In the genomic region with DNA sequence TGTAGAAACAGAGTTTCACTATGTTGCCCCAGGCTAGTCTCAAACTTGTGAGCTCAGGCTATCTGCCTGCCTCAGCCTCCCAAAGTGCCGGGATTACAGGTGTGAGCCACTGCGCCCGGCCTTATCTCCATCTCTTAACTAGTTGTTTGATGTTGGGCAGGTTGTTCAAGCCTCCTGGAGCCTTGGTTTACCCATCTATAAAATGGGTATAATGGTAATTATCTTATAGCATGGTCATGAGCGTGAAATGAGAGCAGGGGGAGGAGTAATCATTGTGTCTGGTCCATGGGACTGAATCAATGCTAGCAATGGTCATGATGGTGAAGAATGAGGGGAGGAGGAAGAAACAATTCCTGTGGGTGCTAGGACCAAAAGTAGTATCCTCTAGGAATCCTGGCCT, we compare ENCODE assay signal across 10 cellular contexts. TPM values are rescaled to one million over a fixed set of nuclear protein-coding genes. Genes with fewer than 3 reads are reported as not detected.
DNase-seq lines count a peak whose midpoint lies in the region; ATAC-seq, FAIRE-seq and TF ChIP-seq lines count a peak whose summit lies in the region.
"Had no signal": no experiment of that assay in that cellular context is flagged by ENCODE, and none has a peak within 500 bp of the region (broad histone marks: within the 10 kb centered on the region; RNA-seq: fewer than 3 reads in every experiment).

No MANE protein-coding gene starts in this region.

- H3K27me3 ChIP-seq in keratinocyte (ENCODE audit: control insufficient read depth, extremely low read depth, insufficient read depth, low read length), result no peaks in the 10 kb centered on the region
- no peaks in the 10 kb centered on the region for H3K27me3 ChIP-seq in upper lobe of left lung
- H3K27me3 ChIP-seq: SJCRH30 had no signal

- peak overlapping the region; percentile 24 for H3K4me3 Mint-ChIP-seq in activated naive CD4-positive, alpha-beta T cell treated with anti-CD3 and anti-CD28 coated beads, Interleukin-2, amount 50 U/mL, for 24 hours
- peak overlapping the region; percentile 7 for H3K4me3 Mint-ChIP-seq in activated CD4-positive, alpha-beta memory T cell treated with anti-CD3 and anti-CD28 coated beads, Interleukin-2, amount 10 ng/mL, durations not matched to agents 7 days and 5 days

- no peaks in the 10 kb centered on the region for H3K9me3 Mint-ChIP-seq in activated naive CD4-positive, alpha-beta T cell treated with anti-CD3 and anti-CD28 coated beads, Interleukin-2, amount 50 U/mL, for 24 hours
- H3K9me3 Mint-ChIP-seq in activated CD4-positive, alpha-beta memory T cell treated with anti-CD3 and anti-CD28 coated beads, Interleukin-2, amount 10 ng/mL, durations not matched to agents 7 days and 5 days, result no peaks in the 10 kb centered on the region

- 94 to 99% methylated on average over 4 of the region's 4 CpGs for WGBS in upper lobe of left lung, 2 donors

- no peak for FAIRE-seq in keratinocyte (lab: Jason Lieb, UNC)

- H3K4me3 ChIP-seq in keratinocyte (ENCODE audit: control insufficient read depth in 2 of 3, extremely low read depth in 1 of 3, insufficient read depth in 2 of 3, low read depth in 1 of 3, low read length in 3 of 3), result no peak overlapping the region
- no peak overlapping the region for H3K4me3 ChIP-seq in upper lobe of left lung
- H3K4me3 ChIP-seq: SJCRH30 had no signal

- H3K79me2 ChIP-seq in keratinocyte (ENCODE audit: control insufficient read depth, insufficient read depth, low read length), result peaks cover 87% of the 10 kb centered on the region

- H3K36me3 ChIP-seq in keratinocyte (ENCODE audit: control insufficient read depth in 2 of 2, extremely low read depth in 1 of 2, insufficient read depth in 2 of 2, low read length in 2 of 2), result peaks cover 4 to 16% of the 10 kb centered on the region in 2 experiments
- peaks cover 0 to 7% (median 0%) of the 10 kb centered on the region in 4 donors for H3K36me3 ChIP-seq in upper lobe of left lung

- dilution Hi-C loops in keratinocyte (cut with MboI; ENCODE audit: extremely low pct_ligation_motif_present, low sequenced_read_pairs), result no loop called here

- TF ChIP-seq CTCF in keratinocyte (optimal IDR thresholded peaks at IDR 0.05 in 1 of 3, IDR thresholded peaks at IDR 0.05 in 1 of 3, conservative IDR thresholded peaks at IDR 0.05 in 1 of 3; ENCODE audit: extremely low read depth in 1 of 3, insufficient read depth in 2 of 3, low read length in 3 of 3) (no peak), upper lobe of left lung (IDR thresholded peaks at IDR 0.05) (no peak)

- no peaks in the 10 kb centered on the region for H3K9me1 ChIP-seq in keratinocyte (ENCODE audit: control insufficient read depth, extremely low read depth, insufficient read depth, low read length)

- H3K27me3 Mint-ChIP-seq in activated naive CD4-positive, alpha-beta T cell treated with anti-CD3 and anti-CD28 coated beads, Interleukin-2, amount 50 U/mL, for 24 hours, result no peaks in the 10 kb centered on the region
- H3K27me3 Mint-ChIP-seq in activated CD4-positive, alpha-beta memory T cell treated with anti-CD3 and anti-CD28 coated beads, Interleukin-2, amount 10 ng/mL, durations not matched to agents 7 days and 5 days, result no peaks in the 10 kb centered on the region

- no peak for TF ChIP-seq EP300 in upper lobe of left lung (IDR thresholded peaks at IDR 0.05)

- POLR2A ChIA-PET in activated CD4-positive, alpha-beta memory T cell treated with anti-CD3 and anti-CD28 coated beads, Interleukin-2, amount 10 ng/mL, durations not matched to agents 7 days and 5 days (lab: Charles Lee), result interaction anchor here (1.0 to 19.8 kb wide), 9 partner anchors 9 to 143 kb away, joined by 3 to 489 read pairs (median 8); a partner anchor contains a TSS

- no peaks in the 10 kb centered on the region for H3K9me3 ChIP-seq in keratinocyte (ENCODE audit: control insufficient read depth, low read depth, low read length)
- no peaks in the 10 kb centered on the region for H3K9me3 ChIP-seq in upper lobe of left lung
- H3K9me3 ChIP-seq: SJCRH30 had no signal

- CTCF ChIA-PET in activated CD4-positive, alpha-beta memory T cell treated with anti-CD3 and anti-CD28 coated beads, Interleukin-2, amount 10 ng/mL, durations not matched to agents 7 days and 5 days (lab: Charles Lee), result interaction anchor here (1.1 to 1.5 kb wide), 4 partner anchors 11 to 32 kb away, joined by 3 to 5 read pairs (median 4); a partner anchor contains a TSS

- TF ChIP-seq POLR2A in upper lobe of left lung (IDR thresholded peaks at IDR 0.05), result no peak

- DNase-seq in activated naive CD4-positive, alpha-beta T cell treated with Interleukin-2 at 50 U/mL for 16 hours, result no peak
- DNase-seq in activated CD4-positive, alpha-beta memory T cell treated with anti-CD3 and anti-CD28 coated beads, Interleukin-2, amount 10 ng/mL, durations not matched to agents 7 days and 5 days, result no peak
- DNase-seq in keratinocyte (ENCODE audit: low read depth, low spot score) (no peak), upper lobe of left lung (no peak), SKM-1 (lab: John Stamatoyannopoulos, UW; ENCODE audit: unreplicated experiment) (no peak), islet precursor cell (no peak)
- DNase-seq: NCI-H526, SJCRH30 had no signal

- no peak overlapping the region for H2AFZ ChIP-seq in keratinocyte (ENCODE audit: control insufficient read depth, low read length)

- H4K20me1 ChIP-seq in keratinocyte (ENCODE audit: control insufficient read depth, extremely low read depth, insufficient read depth, low read length), result no peaks in the 10 kb centered on the region

- H3K4me1 ChIP-seq in keratinocyte (ENCODE audit: control insufficient read depth, extremely low read depth, insufficient read depth, low read length) (peaks cover 79% of the 10 kb centered on the region), upper lobe of left lung (peaks cover 28 to 35% (median 29%) of the 10 kb centered on the region in 4 donors)

- peak overlapping the region; percentile 97 for H3K27ac Mint-ChIP-seq in activated naive CD4-positive, alpha-beta T cell treated with anti-CD3 and anti-CD28 coated beads, Interleukin-2, amount 50 U/mL, for 24 hours
- peak overlapping the region; percentile 96 for H3K27ac Mint-ChIP-seq in activated CD4-positive, alpha-beta memory T cell treated with anti-CD3 and anti-CD28 coated beads, Interleukin-2, amount 10 ng/mL, durations not matched to agents 7 days and 5 days

- peak overlapping the region; percentile 89 for H3K4me2 ChIP-seq in keratinocyte (ENCODE audit: control insufficient read depth, extremely low read depth, insufficient read depth, low read depth, low read length)

- ATAC-seq in upper lobe of left lung (ENCODE audit: low FRiP score in 2 of 2) (no peak), GM21786 (IDR thresholded peaks at IDR 0.05; ENCODE audit: unreplicated experiment) (no peak)

- H3K27ac ChIP-seq in keratinocyte (ENCODE audit: control insufficient read depth, insufficient read depth, low read length) (peak overlapping the region; percentile 91), upper lobe of left lung (peak overlapping the region in 3 of 4 donors; percentile 68 to 83 (median 76))
- H3K27ac ChIP-seq: SJCRH30 had no signal

- peak overlapping the region; percentile 84 for H3K9ac ChIP-seq in keratinocyte (ENCODE audit: control insufficient read depth, extremely low read depth, insufficient read depth, low read length)

- H3K4me1 Mint-ChIP-seq in activated naive CD4-positive, alpha-beta T cell treated with anti-CD3 and anti-CD28 coated beads, Interleukin-2, amount 50 U/mL, for 24 hours, result peaks cover 21% of the 10 kb centered on the region
- peaks cover 76% of the 10 kb centered on the region for H3K4me1 Mint-ChIP-seq in activated CD4-positive, alpha-beta memory T cell treated with anti-CD3 and anti-CD28 coated beads, Interleukin-2, amount 10 ng/mL, durations not matched to agents 7 days and 5 days

- H3K36me3 Mint-ChIP-seq in activated naive CD4-positive, alpha-beta T cell treated with anti-CD3 and anti-CD28 coated beads, Interleukin-2, amount 50 U/mL, for 24 hours, result peaks cover 7% of the 10 kb centered on the region
- peaks cover 72% of the 10 kb centered on the region for H3K36me3 Mint-ChIP-seq in activated CD4-positive, alpha-beta memory T cell treated with anti-CD3 and anti-CD28 coated beads, Interleukin-2, amount 10 ng/mL, durations not matched to agents 7 days and 5 days (ENCODE audit: low read depth)

RNA-seq across cellular contexts. Expression of a gene that starts 32.0 kb away (rescaled TPM):
- 100 to 1,000 TPM; 145 to 148 TPM for total RNA-seq in activated CD4-positive, alpha-beta memory T cell treated with anti-CD3 and anti-CD28 coated beads, Interleukin-2, amount 10 ng/mL, durations not matched to agents 7 days and 5 days
- 30.6 to 52.9 TPM (median 33.7 TPM) in 3 replicates for polyA plus RNA-seq in keratinocyte
- polyA plus RNA-seq in keratinocyte (2011; ENCODE audit: low read depth), result 8.1 TPM
- polyA plus RNA-seq in keratinocyte (2011; cell fraction: cytosol; rRNA removed), result 23.9 and 26.7 TPM in 2 replicates
- polyA plus RNA-seq in keratinocyte (2011; cell fraction: nucleus; rRNA removed), result 74.9 and 76.8 TPM in 2 replicates
- polyA plus RNA-seq in keratinocyte (2012; ENCODE audit: low replicate concordance), result 26.5 and 44.9 TPM in 2 replicates
- 45.4 to 160 TPM (median 47.7 TPM) in 3 replicates for polyA minus RNA-seq in keratinocyte
- 23.8 TPM for polyA minus RNA-seq in keratinocyte (2011; cell fraction: cytosol; rRNA and poly(A)+ RNA removed)
- polyA minus RNA-seq in keratinocyte (2011; cell fraction: nucleus; rRNA and poly(A)+ RNA removed), result 30.5 and 55.1 TPM in 2 replicates
- 10 to 100 TPM; 31.7 to 44.5 (median 36.3) TPM for total RNA-seq in upper lobe of left lung
